8 cellular contexts compared by ENCODE assay signal in genomic region chr2:118834901-118835738, GRCh38. TPM values are rescaled to one million over a fixed set of nuclear protein-coding genes. Genes with fewer than 3 reads are reported as not detected.
DNase-seq lines count a peak whose midpoint lies in the region; ATAC-seq and TF ChIP-seq lines count a peak whose summit lies in the region.

No MANE protein-coding gene starts in this region.

- CTCF ChIA-PET in CD8-positive, alpha-beta memory T cell (lab: Charles Lee), result no interaction called here
- CTCF ChIA-PET in activated naive CD4-positive, alpha-beta T cell treated with anti-CD3 and anti-CD28 coated beads, Interleukin-2, amount 10 ng/mL, durations not matched to agents 7 days and 5 days (lab: Charles Lee), result no interaction called here

- no peaks in the 10 kb centered on the region for H3K4me1 ChIP-seq in CD8-positive, alpha-beta memory T cell (ENCODE audit: insufficient read depth, low read length)
- no peaks in the 10 kb centered on the region for H3K4me1 ChIP-seq in psoas muscle

- peaks cover 0 to 3% (median 0%) of the 10 kb centered on the region in 5 donors for H3K9me3 Mint-ChIP-seq in CD8-positive, alpha-beta memory T cell
- no peaks in the 10 kb centered on the region for H3K9me3 Mint-ChIP-seq in T-helper 2 cell treated with Interferon-gamma antibody and Interleukin-4, amounts not matched to agents 5 μg/mL and 100 μg/mL, for 36 hours
- H3K9me3 Mint-ChIP-seq in activated naive CD4-positive, alpha-beta T cell treated with anti-CD3 and anti-CD28 coated beads, Interleukin-2, amount 10 ng/mL, durations not matched to agents 7 days and 5 days, result no peaks in the 10 kb centered on the region

- peak overlapping the region in 4 of 7 donors; percentile 3 to 48 (median 38) for H3K4me3 Mint-ChIP-seq in CD8-positive, alpha-beta memory T cell
- H3K4me3 Mint-ChIP-seq in T-helper 17 cell, result peak overlapping the region; percentile 75
- no peak overlapping the region for H3K4me3 Mint-ChIP-seq in T-helper 2 cell treated with Interferon-gamma antibody and Interleukin-4, amounts not matched to agents 5 μg/mL and 100 μg/mL, for 36 hours
- no peak overlapping the region for H3K4me3 Mint-ChIP-seq in activated naive CD4-positive, alpha-beta T cell treated with anti-CD3 and anti-CD28 coated beads, Interleukin-2, amount 10 ng/mL, durations not matched to agents 7 days and 5 days

- no peaks in the 10 kb centered on the region for H3K36me3 ChIP-seq in CD8-positive, alpha-beta memory T cell (ENCODE audit: insufficient read depth, low read length)
- H3K36me3 ChIP-seq in psoas muscle (ENCODE audit: insufficient read depth in 1 of 2, low read depth in 1 of 2), result no peaks in the 10 kb centered on the region

- no peak overlapping the region for H3K27ac ChIP-seq in CD8-positive, alpha-beta memory T cell (ENCODE audit: low read depth, low read length)
- H3K27ac ChIP-seq in psoas muscle, result peak overlapping the region; percentile 58

- DNase-seq in CD8-positive, alpha-beta memory T cell, result no peak
- DNase-seq in T-helper 17 cell (no peak), left cardiac atrium (no peak), psoas muscle (no peak), 8988T (no peak)
- DNase-seq in T-helper 2 cell treated with Interferon-gamma antibody and Interleukin-4, amounts not matched to agents 5 μg/mL and 100 μg/mL, for 36 hours (ENCODE audit: low spot score), result no peak
- DNase-seq in activated naive CD4-positive, alpha-beta T cell treated with anti-CD3 and anti-CD28 coated beads, Interleukin-2, amount 10 ng/mL, durations not matched to agents 7 days and 5 days, result no peak

- POLR2A ChIA-PET in CD8-positive, alpha-beta memory T cell (lab: Charles Lee), result no interaction called here

- 9 to 24% (median 11%) methylated on average over 54 to 60 of the region's 60 CpGs for WGBS in psoas muscle, 3 donors

- H3K4me1 Mint-ChIP-seq in CD8-positive, alpha-beta memory T cell, result peaks cover 6 to 16% (median 6%) of the 10 kb centered on the region in 3 donors
- peaks cover 5% of the 10 kb centered on the region for H3K4me1 Mint-ChIP-seq in T-helper 17 cell
- no peaks in the 10 kb centered on the region for H3K4me1 Mint-ChIP-seq in T-helper 2 cell treated with Interferon-gamma antibody and Interleukin-4, amounts not matched to agents 5 μg/mL and 100 μg/mL, for 36 hours (ENCODE audit: low read depth)
- H3K4me1 Mint-ChIP-seq in activated naive CD4-positive, alpha-beta T cell treated with anti-CD3 and anti-CD28 coated beads, Interleukin-2, amount 10 ng/mL, durations not matched to agents 7 days and 5 days, result peaks cover 2% of the 10 kb centered on the region

- intact Hi-C loops in left cardiac atrium (cut with DNase I) (no loop called here), psoas muscle (cut with DNase I) (no loop called here)

- no peaks in the 10 kb centered on the region for H3K9me3 ChIP-seq in CD8-positive, alpha-beta memory T cell (ENCODE audit: low read length)
- H3K9me3 ChIP-seq in T-helper 17 cell (ENCODE audit: control insufficient read depth, low read length, poor library complexity, severe bottlenecking), result no peaks in the 10 kb centered on the region
- no peaks in the 10 kb centered on the region for H3K9me3 ChIP-seq in psoas muscle

- TF ChIP-seq CTCF in psoas muscle (IDR thresholded peaks at IDR 0.05), result no peak

- ATAC-seq in T-helper 17 cell, result no peak
- peak; percentile 27 to 29 for ATAC-seq in left cardiac atrium
- peak; percentile 52 to 83 (median 69) for ATAC-seq in psoas muscle
- ATAC-seq in GM18861 (IDR thresholded peaks at IDR 0.05; ENCODE audit: unreplicated experiment), result no peak

- H3K27me3 Mint-ChIP-seq in CD8-positive, alpha-beta memory T cell, result peaks cover 70 to 83% of the 10 kb centered on the region in 2 donors
- peaks cover 89% of the 10 kb centered on the region for H3K27me3 Mint-ChIP-seq in T-helper 17 cell
- peaks cover 90% of the 10 kb centered on the region for H3K27me3 Mint-ChIP-seq in T-helper 2 cell treated with Interferon-gamma antibody and Interleukin-4, amounts not matched to agents 5 μg/mL and 100 μg/mL, for 36 hours (ENCODE audit: low read depth)
- H3K27me3 Mint-ChIP-seq in activated naive CD4-positive, alpha-beta T cell treated with anti-CD3 and anti-CD28 coated beads, Interleukin-2, amount 10 ng/mL, durations not matched to agents 7 days and 5 days, result peaks cover 100% of the 10 kb centered on the region

- no peaks in the 10 kb centered on the region for H3K36me3 Mint-ChIP-seq in CD8-positive, alpha-beta memory T cell
- H3K36me3 Mint-ChIP-seq in T-helper 17 cell (ENCODE audit: low read depth), result no peaks in the 10 kb centered on the region
- no peaks in the 10 kb centered on the region for H3K36me3 Mint-ChIP-seq in T-helper 2 cell treated with Interferon-gamma antibody and Interleukin-4, amounts not matched to agents 5 μg/mL and 100 μg/mL, for 36 hours (ENCODE audit: low read depth)
- peaks cover 2% of the 10 kb centered on the region for H3K36me3 Mint-ChIP-seq in activated naive CD4-positive, alpha-beta T cell treated with anti-CD3 and anti-CD28 coated beads, Interleukin-2, amount 10 ng/mL, durations not matched to agents 7 days and 5 days

- no peak overlapping the region for H3K27ac Mint-ChIP-seq in CD8-positive, alpha-beta memory T cell
- H3K27ac Mint-ChIP-seq in T-helper 17 cell, result no peak overlapping the region
- no peak overlapping the region for H3K27ac Mint-ChIP-seq in T-helper 2 cell treated with Interferon-gamma antibody and Interleukin-4, amounts not matched to agents 5 μg/mL and 100 μg/mL, for 36 hours
- no peak overlapping the region for H3K27ac Mint-ChIP-seq in activated naive CD4-positive, alpha-beta T cell treated with anti-CD3 and anti-CD28 coated beads, Interleukin-2, amount 10 ng/mL, durations not matched to agents 7 days and 5 days

- H3K27me3 ChIP-seq in CD8-positive, alpha-beta memory T cell (ENCODE audit: insufficient read depth, low read length, poor library complexity, severe bottlenecking), result peaks cover 28% of the 10 kb centered on the region
- peaks cover 0 to 71% (median 16%) of the 10 kb centered on the region in 3 donors for H3K27me3 ChIP-seq in psoas muscle (ENCODE audit: insufficient read depth in 3 of 3, low read length in 2 of 3)

- H3K4me3 ChIP-seq in CD8-positive, alpha-beta memory T cell (ENCODE audit: low read length), result no peak overlapping the region
- peak overlapping the region; percentile 78 for H3K4me3 ChIP-seq in psoas muscle

RNA-seq across cellular contexts. Expression of gene EN1, which starts 12.3 kb away (rescaled TPM):
- total RNA-seq in CD8-positive, alpha-beta memory T cell, result not detected
- polyA plus RNA-seq in CD8-positive, alpha-beta memory T cell, result not detected
- not detected for total RNA-seq in T-helper 17 cell
- total RNA-seq in left cardiac atrium, result not detected
- 1 to 10 TPM; 1.1 to 9.5 (median 4.8) TPM for total RNA-seq in psoas muscle
- under 1 TPM; 0.70 to 0.89 (median 0.71) TPM for polyA plus RNA-seq in psoas muscle

Comparison
In these comparisons a context has a peak if more than half of its experiments do, and no peak if none do; other contexts are left out.
1. H3K4me3 Mint-ChIP-seq: peak in CD8-positive, alpha-beta memory T cell (4 of 7) and T-helper 17 cell (single experiment); none in T-helper 2 cell treated with Interferon-gamma antibody and Interleukin-4, amounts not matched to agents 5 μg/mL and 100 μg/mL, for 36 hours (single experiment) and activated naive CD4-positive, alpha-beta T cell treated with anti-CD3 and anti-CD28 coated beads, Interleukin-2, amount 10 ng/mL, durations not matched to agents 7 days and 5 days (single experiment).
2. ATAC-seq: peak in left cardiac atrium (2 of 2) and psoas muscle (4 of 4); none in T-helper 17 cell (single experiment) and GM18861 (single experiment).